Comparison of ENCODE assay signal across 31 cellular contexts in genomic region chr21:20266369-20266710, GRCh38.
"Had no signal": no experiment of that assay in that cellular context is flagged by ENCODE, and none has a peak within 500 bp of the region (broad histone marks: within the 10 kb centered on the region; RNA-seq: fewer than 3 reads in every experiment).

No MANE protein-coding gene starts in this region.

- H3K36me3 ChIP-seq: neural progenitor cell, ovary, right lobe of liver, sigmoid colon, suprapubic skin, tibial artery, transverse colon, upper lobe of right lung, uterus had no signal

- H3K4me2 ChIP-seq: neural progenitor cell had no signal

- H2AFZ ChIP-seq: neural progenitor cell, parathyroid adenoma had no signal

- H3K27me3 ChIP-seq: neural progenitor cell, ovary, right lobe of liver, sigmoid colon, suprapubic skin, testis, tibial artery, transverse colon, upper lobe of right lung, uterus had no signal

- ATAC-seq: naive thymus-derived CD4-positive, alpha-beta T cell; natural killer cell; psoas muscle; right cardiac atrium; right lobe of liver; stimulated activated memory B cell treated with anti-CD40 and anti-IgM and Interleukin-4, amounts not matched to agents 10 μg/mL and 1 μg/mL and 100 μg/mL, for 72 hours; stimulated activated naive CD8-positive, alpha-beta T cell treated with anti-CD3 and anti-CD28 coated beads, Interleukin-15, amount 100 ng/mL, for 72 hours; stimulated activated naive CD8-positive, alpha-beta T cell treated with anti-CD3 and anti-CD28 coated beads, Interleukin-15, Interleukin-2, amounts not matched to agents 100 U/mL and 50 U/mL, for 24 hours; upper lobe of right lung had no signal

- H3K27me3 Mint-ChIP-seq: naive thymus-derived CD4-positive, alpha-beta T cell; progenitor cell of endocrine pancreas; stimulated activated memory B cell treated with anti-CD40 and anti-IgM and Interleukin-4, amounts not matched to agents 10 μg/mL and 1 μg/mL and 100 μg/mL, for 72 hours; stimulated activated naive CD8-positive, alpha-beta T cell treated with anti-CD3 and anti-CD28 coated beads, Interleukin-15, amount 100 ng/mL, for 72 hours; type B pancreatic cell had no signal

- H3K27ac Mint-ChIP-seq: naive thymus-derived CD4-positive, alpha-beta T cell; natural killer cell; nephron; neural progenitor cell; progenitor cell of endocrine pancreas; stimulated activated memory B cell treated with anti-CD40 and anti-IgM and Interleukin-4, amounts not matched to agents 10 μg/mL and 1 μg/mL and 100 μg/mL, for 72 hours; stimulated activated naive CD8-positive, alpha-beta T cell treated with anti-CD3 and anti-CD28 coated beads, Interleukin-15, amount 100 ng/mL, for 72 hours; type B pancreatic cell had no signal

- FAIRE-seq: small intestine had no signal

- H3K9ac ChIP-seq: neural progenitor cell, parathyroid adenoma had no signal

- H3K79me2 ChIP-seq: parathyroid adenoma had no signal

- H3K4me3 ChIP-seq: neural progenitor cell, ovary, psoas muscle, right lobe of liver, sigmoid colon, suprapubic skin, testis, tibial artery, transverse colon, upper lobe of right lung, uterus had no signal

- H3K9me3 ChIP-seq: ovary, psoas muscle, right lobe of liver, sigmoid colon, suprapubic skin, testis, tibial artery, transverse colon, upper lobe of right lung, uterus had no signal

- H3K36me3 Mint-ChIP-seq: naive thymus-derived CD4-positive, alpha-beta T cell; natural killer cell; neural progenitor cell; stimulated activated memory B cell treated with anti-CD40 and anti-IgM and Interleukin-4, amounts not matched to agents 10 μg/mL and 1 μg/mL and 100 μg/mL, for 72 hours; type B pancreatic cell had no signal

- DNase-seq: naive thymus-derived CD4-positive, alpha-beta T cell; natural killer cell; occipital lobe; ovary; posterior cingulate gyrus; psoas muscle; right cardiac atrium; right lobe of liver; sigmoid colon; small intestine; stimulated activated CD4-positive, alpha-beta T cell treated with anti-CD3 and anti-CD28 coated beads, Interleukin-12 subunit alpha, Interleukin-12 subunit beta, amount 100 ng/mL, for 4 hours; stimulated activated CD4-positive, alpha-beta T cell treated with anti-CD3 and anti-CD28 coated beads, Interleukin-1b, Interleukin-23, amount 100 ng/mL, for 48 hours; stimulated activated CD4-positive, alpha-beta T cell treated with anti-CD3 and anti-CD28 coated beads, Interleukin-4, amount 100 ng/mL, for 1 hour; stimulated activated CD4-positive, alpha-beta T cell treated with anti-CD3 and anti-CD28 coated beads, Interleukin-4, amount 100 ng/mL, for 4 hours; stimulated activated CD8-positive, alpha-beta memory T cell treated with anti-CD3 and anti-CD28 coated beads, Interleukin-4, amount 100 ng/mL, for 48 hours; stimulated activated naive CD4-positive, alpha-beta T cell; stimulated activated naive CD8-positive, alpha-beta T cell treated with anti-CD3 and anti-CD28 coated beads, Interleukin-15, amount 100 ng/mL, for 72 hours; stimulated activated naive CD8-positive, alpha-beta T cell treated with anti-CD3 and anti-CD28 coated beads, Interleukin-15, Interleukin-2, amounts not matched to agents 100 U/mL and 50 U/mL, for 24 hours; substantia nigra; testis; tibial artery; transverse colon; upper lobe of right lung; uterus had no signal

- H3K4me3 Mint-ChIP-seq: naive thymus-derived CD4-positive, alpha-beta T cell; natural killer cell; nephron; neural progenitor cell; stimulated activated memory B cell treated with anti-CD40 and anti-IgM and Interleukin-4, amounts not matched to agents 10 μg/mL and 1 μg/mL and 100 μg/mL, for 72 hours; stimulated activated naive CD8-positive, alpha-beta T cell treated with anti-CD3 and anti-CD28 coated beads, Interleukin-15, amount 100 ng/mL, for 72 hours; type B pancreatic cell had no signal

- H3K9me3 Mint-ChIP-seq: natural killer cell; nephron; neural progenitor cell; stimulated activated memory B cell treated with anti-CD40 and anti-IgM and Interleukin-4, amounts not matched to agents 10 μg/mL and 1 μg/mL and 100 μg/mL, for 72 hours had no signal

- H3K4me1 ChIP-seq: parathyroid adenoma, psoas muscle, right lobe of liver, sigmoid colon, suprapubic skin, testis, tibial artery, upper lobe of right lung, uterus had no signal

- H3K4me1 Mint-ChIP-seq: naive thymus-derived CD4-positive, alpha-beta T cell; natural killer cell; nephron; neural progenitor cell; stimulated activated memory B cell treated with anti-CD40 and anti-IgM and Interleukin-4, amounts not matched to agents 10 μg/mL and 1 μg/mL and 100 μg/mL, for 72 hours; stimulated activated naive CD8-positive, alpha-beta T cell treated with anti-CD3 and anti-CD28 coated beads, Interleukin-15, amount 100 ng/mL, for 72 hours had no signal

- H3K27ac ChIP-seq: neural progenitor cell, ovary, parathyroid adenoma, psoas muscle, right lobe of liver, sigmoid colon, suprapubic skin, testis, tibial artery, upper lobe of right lung, uterus had no signal
